8 cellular contexts compared by ENCODE assay signal in the genomic region with DNA sequence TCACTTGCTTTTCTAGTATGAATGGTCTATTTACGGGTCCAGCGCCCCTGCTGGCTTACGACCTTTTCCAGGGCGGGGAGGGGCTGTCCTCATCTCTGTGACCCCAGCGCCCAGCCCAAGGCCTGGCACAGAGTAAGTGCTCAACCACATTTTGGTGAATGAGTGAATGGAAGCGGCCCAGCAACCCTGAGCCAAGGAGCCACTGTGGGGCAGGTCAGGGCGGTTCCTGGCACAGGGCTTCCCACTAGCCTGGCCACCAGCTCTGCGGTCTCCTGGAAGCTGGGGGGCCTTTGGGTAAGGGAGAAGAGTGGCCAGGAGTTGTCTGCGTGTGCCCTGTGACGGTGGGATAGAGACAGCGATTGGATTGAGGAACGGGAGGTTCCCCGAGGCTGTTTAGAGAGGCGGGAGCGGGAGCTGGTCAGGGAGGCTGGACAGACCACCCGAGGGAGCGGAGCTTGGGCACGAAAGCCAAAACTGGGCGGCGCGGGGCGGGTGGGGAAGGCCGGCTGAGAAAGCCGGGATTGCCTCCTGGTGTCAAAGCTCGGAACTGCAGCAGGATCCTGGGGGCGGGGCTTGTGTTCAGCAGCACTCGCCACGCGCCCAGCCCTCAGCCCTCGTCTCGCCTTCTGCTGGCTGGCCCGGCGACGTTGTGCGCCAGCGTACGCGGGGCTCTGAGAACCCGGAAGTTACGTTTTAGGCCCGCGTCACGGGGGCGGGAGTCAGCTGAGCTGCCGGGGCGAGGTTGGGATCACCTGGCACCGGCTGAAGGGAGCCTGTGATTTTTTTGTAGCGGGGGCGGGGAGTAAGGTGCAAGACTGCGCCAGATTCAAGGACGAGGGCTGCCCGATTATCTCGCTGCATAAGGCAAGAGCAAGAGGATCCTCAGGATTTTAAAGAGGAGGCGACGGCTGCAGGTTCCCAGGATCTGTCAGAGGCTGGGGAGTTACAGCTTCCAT. TPM values are rescaled to one million over a fixed set of nuclear protein-coding genes. Genes with fewer than 3 reads are reported as not detected.
A peak's percentile ranks its signal among the peaks of the same experiment; 100 is the strongest.
DNase-seq lines count a peak whose midpoint lies in the region; ATAC-seq and TF ChIP-seq lines count a peak whose summit lies in the region.

Gene VPS18 (plus strand): TSS at position 718 of the 956 bp plus-strand sequence. CDS start 319 bp downstream, outside the sequence.

- intact Hi-C loops in ovary (cut with DNase I) (loop anchor here (5.0 to 10.0 kb wide), 6 partner anchors 37 to 379 kb away; partner anchors contain the start of genes KNL1 (in 1 of the 4) and RAD51 (in 1 of the 4)), thyroid gland (cut with DNase I) (loop anchor here (2.0 to 10.0 kb wide), 3 partner anchors 37 to 299 kb away; partner anchors contain the start of genes C15orf62, GCHFR and KNL1)

- peaks cover 5% of the 10 kb centered on the region for H3K4me1 ChIP-seq in ovary (ENCODE audit: insufficient read depth)
- H3K4me1 ChIP-seq in thyroid gland = peaks cover 11 to 15% of the 10 kb centered on the region in 2 donors

- H3K9me3 Mint-ChIP-seq in activated naive CD8-positive, alpha-beta T cell (ENCODE audit: low read depth) = no peaks in the 10 kb centered on the region

- ATAC-seq in HG02642 (IDR thresholded peaks at IDR 0.05; ENCODE audit: poor library complexity, unreplicated experiment) = peak; percentile 90

- peak; percentile 99 for DNase-seq in GM12865 (ENCODE audit: low read depth)
- DNase-seq in NCI-H1105 (lab: John Stamatoyannopoulos, UW) = peak; percentile 87
- peak; percentile 95 for DNase-seq in SKM-1 treated with dmso at 0.1 percent for 144 hours (lab: John Stamatoyannopoulos, UW; ENCODE audit: unreplicated experiment)
- peak; percentile 98 for DNase-seq in glomerular visceral epithelial cell (ENCODE audit: extremely low spot score)
- peak; percentile 98 to 100 (median 99) for DNase-seq in ovary
- DNase-seq in thyroid gland = peak; percentile 99

- H3K36me3 ChIP-seq in ovary (no peaks in the 10 kb centered on the region), thyroid gland (peaks cover 6 to 9% of the 10 kb centered on the region in 2 donors)

- H3K4me3 Mint-ChIP-seq in activated naive CD8-positive, alpha-beta T cell = peak within 1 kb of the TSS; percentile 99

- H3K27me3 ChIP-seq in ovary (no peaks in the 10 kb centered on the region), thyroid gland (no peaks in the 10 kb centered on the region)

- H3K27ac ChIP-seq in ovary (peak within 1 kb of the TSS; percentile 88), thyroid gland (peak within 1 kb of the TSS; percentile 78 to 89 (median 84))

- H3K27me3 Mint-ChIP-seq in activated naive CD8-positive, alpha-beta T cell = no peaks in the 10 kb centered on the region

- peaks cover 37% of the 10 kb centered on the region for H3K4me1 Mint-ChIP-seq in activated naive CD8-positive, alpha-beta T cell (ENCODE audit: low read depth)

- H3K27ac Mint-ChIP-seq in activated naive CD8-positive, alpha-beta T cell = peak within 1 kb of the TSS; percentile 90

- H3K4me3 ChIP-seq in GM12865 (ENCODE audit: low read depth, low read length) = peak within 1 kb of the TSS; percentile 82
- peak within 1 kb of the TSS; percentile 64 for H3K4me3 ChIP-seq in ovary
- H3K4me3 ChIP-seq in thyroid gland (replicated peaks in 1 of 3) = peak within 1 kb of the TSS; percentile 68 to 96 (median 74)

- H3K9me3 ChIP-seq in ovary = no peaks in the 10 kb centered on the region
- H3K9me3 ChIP-seq in thyroid gland = no peaks in the 10 kb centered on the region

- TF ChIP-seq CTCF in GM12865 (IDR thresholded peaks at IDR 0.05; ENCODE audit: insufficient read depth, low read depth, low read length, missing control alignments) (peak; percentile 92), ovary (IDR thresholded peaks at IDR 0.05) (peak; percentile 92 to 98 (median 96)), thyroid gland (IDR thresholded peaks at IDR 0.05) (peak; percentile 92 to 99 (median 96))

- peak; percentile 31 for TF ChIP-seq EP300 in ovary (IDR thresholded peaks at IDR 0.05)

- peak; percentile 47 for TF ChIP-seq POLR2A in ovary (IDR thresholded peaks at IDR 0.05)
- TF ChIP-seq POLR2A in thyroid gland (IDR thresholded peaks at IDR 0.05) = peak in 1 of 2 donors; percentile 88

- peaks cover 2% of the 10 kb centered on the region for H3K36me3 Mint-ChIP-seq in activated naive CD8-positive, alpha-beta T cell

- 2 to 3% (median 2%) methylated on average over 55 of the region's 55 CpGs for WGBS in ovary, 3 donors
- 3 to 5% methylated on average over 23 to 38 of the region's 55 CpGs for WGBS in thyroid gland, 2 donors

RNA-seq across cellular contexts. Expression of gene VPS18, which starts in this region (rescaled TPM):
- total RNA-seq in ovary = 10 to 100 TPM; 12.3 to 26.3 (median 21.8) TPM
- 1 to 10 TPM; 8.0 to 8.2 TPM for polyA plus RNA-seq in ovary
- 10 to 100 TPM; 29.2 to 43.6 (median 37.2) TPM for total RNA-seq in thyroid gland

Comparison
In these comparisons a context has a peak if more than half of its experiments do, and no peak if none do; other contexts are left out.
1. Peak in every context shown above with its lines: DNase-seq, ATAC-seq, H3K4me3 ChIP-seq and H3K27ac ChIP-seq.